ENCODE assay signal across 1 cellular context in genomic region chr2:159715451-159715850, GRCh38.
TF ChIP-seq lines count a peak whose summit lies in the region.

No MANE protein-coding gene starts in this region.

TF ChIP-seq in GM12878, 131 proteins besides CTCF, POLR2A, EP300 and RAD21:
- TF ChIP-seq POLR2AphosphoS5 (IDR thresholded peaks at IDR 0.05; ENCODE audit: low read length) (0 out of 2 replicates have a peak, but pooled peaks have one; percentile 23), FOXM1 (IDR thresholded peaks at IDR 0.05; ENCODE audit: low read depth, low read length) (no peak), BRCA1 (IDR thresholded peaks at IDR 0.05; ENCODE audit: low read depth, low read length) (no peak), PRDM15 (CRISPR knock-in tag; IDR thresholded peaks at IDR 0.05) (no peak), PKNOX1 (IDR thresholded peaks at IDR 0.05) (no peak)
